9 cellular contexts compared by ENCODE assay signal in genomic region chr13:113547248-113547971, GRCh38. TPM values are rescaled to one million over a fixed set of nuclear protein-coding genes. Genes with fewer than 3 reads are reported as not detected.
DNase-seq lines count a peak whose midpoint lies in the region; ATAC-seq, FAIRE-seq and TF ChIP-seq lines count a peak whose summit lies in the region.
"Had no signal": no experiment of that assay in that cellular context is flagged by ENCODE, and none has a peak within 500 bp of the region (broad histone marks: within the 10 kb centered on the region; RNA-seq: fewer than 3 reads in every experiment).

No MANE protein-coding gene starts in this region.

- H3K27me3 ChIP-seq in HUES6 (ENCODE audit: control insufficient read depth, insufficient read depth, low read length) (no peaks in the 10 kb centered on the region), colonic mucosa (no peaks in the 10 kb centered on the region), thoracic aorta (replicated peaks; ENCODE audit: insufficient read depth) (no peaks in the 10 kb centered on the region)

- ATAC-seq in thoracic aorta (ENCODE audit: insufficient number of reproducible peaks, low FRiP score, low read depth) (no peak), T-cell (replicated peaks in 1 of 4) (no peak), esophagus mucosa (no peak)

- H3K9ac ChIP-seq in HUES6 (ENCODE audit: low read length) = no peak overlapping the region
- H3K9ac ChIP-seq in colonic mucosa (ENCODE audit: low read depth in 2 of 2, low read length in 2 of 2) = no peak overlapping the region
- H3K9ac ChIP-seq in kidney (ENCODE audit: low read length in 2 of 2) = no peak overlapping the region

- H3K36me3 Mint-ChIP-seq in T-cell = peaks cover 23% of the 10 kb centered on the region

- H3K27ac Mint-ChIP-seq in T-cell = no peak overlapping the region

- no peak for TF ChIP-seq CTCF in colonic mucosa (IDR thresholded peaks at IDR 0.05)
- no peak for TF ChIP-seq CTCF in kidney (IDR thresholded peaks at IDR 0.05; ENCODE audit: borderline replicate concordance, extremely low read depth, insufficient read depth)
- TF ChIP-seq CTCF in thoracic aorta (IDR thresholded peaks at IDR 0.05) = no peak

- H3K9me3 Mint-ChIP-seq in T-cell = no peaks in the 10 kb centered on the region

- H3K4me1 Mint-ChIP-seq in T-cell = peaks cover 4 to 10% (median 7%) of the 10 kb centered on the region in 3 donors

- DNase-seq in colonic mucosa (peak; percentile 16), kidney (peak; percentile 46), thoracic aorta (ENCODE audit: low spot score) (no peak), T-cell (no peak), SW480 (ENCODE audit: low spot score) (no peak)
- DNase-seq: cortex of kidney, occipital lobe had no signal

- H3K27ac ChIP-seq in HUES6 (ENCODE audit: low read depth, low read length) (peak overlapping the region; percentile 28; the same call in 1 of the 2 replicates), colonic mucosa (no peak overlapping the region), kidney (ENCODE audit: low read depth in 2 of 2, low read length in 2 of 2) (no peak overlapping the region), thoracic aorta (peak overlapping the region; percentile 48 to 70)

- peaks cover 13% of the 10 kb centered on the region; the same call in 1 of the 2 replicates for H3K4me1 ChIP-seq in HUES6 (ENCODE audit: control insufficient read depth, insufficient read depth, low read length)
- no peaks in the 10 kb centered on the region for H3K4me1 ChIP-seq in colonic mucosa
- peaks cover 29 to 36% of the 10 kb centered on the region in 2 donors for H3K4me1 ChIP-seq in kidney (ENCODE audit: control insufficient read depth in 1 of 2, insufficient read depth in 1 of 2, low read depth in 1 of 2, low read length in 2 of 2)
- peaks cover 17 to 30% of the 10 kb centered on the region in 2 donors for H3K4me1 ChIP-seq in thoracic aorta (ENCODE audit: control insufficient read depth in 1 of 2, low read depth in 2 of 2)

- POLR2A ChIA-PET in T-cell (lab: Charles Lee) = no interaction called here

- no peak for FAIRE-seq in kidney (lab: Jason Lieb, UNC)

- H3K4me3 ChIP-seq in HUES6 (ENCODE audit: low read depth, low read length) = no peak overlapping the region
- no peak overlapping the region for H3K4me3 ChIP-seq in colonic mucosa
- no peak overlapping the region for H3K4me3 ChIP-seq in kidney (ENCODE audit: low read length in 2 of 2)
- H3K4me3 ChIP-seq in thoracic aorta = no peak overlapping the region

- H3K36me3 ChIP-seq in HUES6 (ENCODE audit: control insufficient read depth, insufficient read depth, low read length) = peaks cover 31% of the 10 kb centered on the region
- no peaks in the 10 kb centered on the region for H3K36me3 ChIP-seq in colonic mucosa
- H3K36me3 ChIP-seq in kidney (ENCODE audit: control insufficient read depth in 1 of 2, insufficient read depth in 2 of 2, low read length in 2 of 2) = peaks cover 10% of the 10 kb centered on the region in 2 donors
- H3K36me3 ChIP-seq in thoracic aorta = peaks cover 27% of the 10 kb centered on the region

- H3K9me3 ChIP-seq in HUES6 (ENCODE audit: control insufficient read depth, insufficient read depth, low read depth, low read length) (no peaks in the 10 kb centered on the region), colonic mucosa (no peaks in the 10 kb centered on the region), kidney (ENCODE audit: control insufficient read depth in 1 of 2, low read length in 2 of 2) (no peaks in the 10 kb centered on the region), thoracic aorta (no peaks in the 10 kb centered on the region)

- no peak overlapping the region for H3K4me3 Mint-ChIP-seq in T-cell

- intact Hi-C loops in colonic mucosa (cut with DNase I) = no loop called here
- intact Hi-C loops in kidney (cut with DNase I) = no loop called here

- CTCF ChIA-PET in T-cell (lab: Charles Lee) = no interaction called here

- H3K27me3 Mint-ChIP-seq in T-cell = no peaks in the 10 kb centered on the region

RNA-seq across cellular contexts. Expression of gene TFDP1, which starts 37.1 kb away (rescaled TPM):
- total RNA-seq in colonic mucosa = 100 to 1,000 TPM in 1 of 2 donors, 10 to 100 TPM in 1; 60.3 to 112 TPM
- 46.9 TPM for total RNA-seq in kidney
- 33.8 TPM for polyA plus RNA-seq in kidney (ENCODE audit: insufficient read depth, low read depth, low replicate concordance)
- total RNA-seq in thoracic aorta = 10 to 100 TPM; 39.3 to 49.3 TPM
- total RNA-seq in T-cell = 10 to 100 TPM; 25.8 to 38.3 (median 34.1) TPM
- total RNA-seq in esophagus mucosa = 82.2 TPM

RNA-seq across cellular contexts. Expression of gene DCUN1D2, which starts 56.9 kb away (rescaled TPM):
- 10 to 100 TPM; 14.9 to 20.5 TPM for total RNA-seq in colonic mucosa
- total RNA-seq in kidney = 19.5 TPM
- polyA plus RNA-seq in kidney (ENCODE audit: insufficient read depth, low read depth, low replicate concordance) = 7.6 TPM
- 10 to 100 TPM in 1 of 2 donors, 1 to 10 TPM in 1; 7.3 to 29.8 TPM for total RNA-seq in thoracic aorta
- 10 to 100 TPM; 18.7 to 27.7 (median 25.3) TPM for total RNA-seq in T-cell
- 8.4 TPM for total RNA-seq in esophagus mucosa

Comparison
In these comparisons a context has a peak if more than half of its experiments do, and no peak if none do; other contexts are left out.
1. H3K27ac ChIP-seq: peak in HUES6 (single experiment) and thoracic aorta (2 of 2); none in colonic mucosa (single experiment) and kidney (0 of 2).
2. DNase-seq: peak in colonic mucosa (single experiment) and kidney (single experiment); none in thoracic aorta (single experiment), T-cell (0 of 34) and SW480 (single experiment).